Comparison of ENCODE assay signal across 3 cellular contexts in the genomic region with DNA sequence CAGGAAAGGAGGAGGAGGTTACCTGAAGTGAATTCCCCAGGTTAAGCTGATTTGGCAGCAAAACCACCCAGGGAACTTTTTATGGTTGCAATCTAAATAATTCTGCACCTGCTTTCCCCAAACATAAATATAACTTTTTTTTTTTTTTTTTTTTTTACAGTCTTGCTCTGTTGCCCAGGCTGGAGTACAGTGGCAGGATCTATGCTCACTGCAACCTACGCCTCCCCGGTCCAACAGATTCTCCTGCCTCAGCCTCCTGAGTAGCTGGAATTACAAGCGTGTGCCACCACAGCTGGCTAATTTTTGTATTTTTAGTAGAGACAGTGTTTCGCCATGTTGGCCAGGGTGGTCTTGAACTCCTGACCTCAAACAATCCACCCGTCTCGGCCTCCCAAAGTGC.
TF ChIP-seq lines count a peak whose summit lies in the region.

No MANE protein-coding gene starts in this region.

TF ChIP-seq in liver, 16 proteins besides CTCF, POLR2A, EP300 and RAD21 (continued from another document):
- TF ChIP-seq, protein P1, sequence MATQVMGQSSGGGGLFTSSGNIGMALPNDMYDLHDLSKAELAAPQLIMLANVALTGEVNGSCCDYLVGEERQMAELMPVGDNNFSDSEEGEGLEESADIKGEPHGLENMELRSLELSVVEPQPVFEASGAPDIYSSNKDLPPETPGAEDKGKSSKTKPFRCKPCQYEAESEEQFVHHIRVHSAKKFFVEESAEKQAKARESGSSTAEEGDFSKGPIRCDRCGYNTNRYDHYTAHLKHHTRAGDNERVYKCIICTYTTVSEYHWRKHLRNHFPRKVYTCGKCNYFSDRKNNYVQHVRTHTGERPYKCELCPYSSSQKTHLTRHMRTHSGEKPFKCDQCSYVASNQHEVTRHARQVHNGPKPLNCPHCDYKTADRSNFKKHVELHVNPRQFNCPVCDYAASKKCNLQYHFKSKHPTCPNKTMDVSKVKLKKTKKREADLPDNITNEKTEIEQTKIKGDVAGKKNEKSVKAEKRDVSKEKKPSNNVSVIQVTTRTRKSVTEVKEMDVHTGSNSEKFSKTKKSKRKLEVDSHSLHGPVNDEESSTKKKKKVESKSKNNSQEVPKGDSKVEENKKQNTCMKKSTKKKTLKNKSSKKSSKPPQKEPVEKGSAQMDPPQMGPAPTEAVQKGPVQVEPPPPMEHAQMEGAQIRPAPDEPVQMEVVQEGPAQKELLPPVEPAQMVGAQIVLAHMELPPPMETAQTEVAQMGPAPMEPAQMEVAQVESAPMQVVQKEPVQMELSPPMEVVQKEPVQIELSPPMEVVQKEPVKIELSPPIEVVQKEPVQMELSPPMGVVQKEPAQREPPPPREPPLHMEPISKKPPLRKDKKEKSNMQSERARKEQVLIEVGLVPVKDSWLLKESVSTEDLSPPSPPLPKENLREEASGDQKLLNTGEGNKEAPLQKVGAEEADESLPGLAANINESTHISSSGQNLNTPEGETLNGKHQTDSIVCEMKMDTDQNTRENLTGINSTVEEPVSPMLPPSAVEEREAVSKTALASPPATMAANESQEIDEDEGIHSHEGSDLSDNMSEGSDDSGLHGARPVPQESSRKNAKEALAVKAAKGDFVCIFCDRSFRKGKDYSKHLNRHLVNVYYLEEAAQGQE (IDR thresholded peaks at IDR 0.05): no peak
- TF ChIP-seq RXRA (IDR thresholded peaks at IDR 0.05) (no peak), EGR1 (IDR thresholded peaks at IDR 0.05; ENCODE audit: low read depth in 2 of 2) (no peak)

TF ChIP-seq in HepG2, 621 proteins besides CTCF, POLR2A, EP300 and RAD21 (continued from another document):
- TF ChIP-seq ZNF34 (CRISPR knock-in tag; IDR thresholded peaks at IDR 0.05; ENCODE audit: borderline replicate concordance): no peak
- TF ChIP-seq SALL2 (CRISPR knock-in tag; IDR thresholded peaks at IDR 0.05): no peak
- no peak for TF ChIP-seq KLF13 (CRISPR knock-in tag; IDR thresholded peaks at IDR 0.05)
- no peak for TF ChIP-seq FOXK2 (IDR thresholded peaks at IDR 0.05)
- TF ChIP-seq SUZ12 (IDR thresholded peaks at IDR 0.05; ENCODE audit: low read depth, low read length): no peak
- no peak for TF ChIP-seq HDAC1 (CRISPR knock-in tag; IDR thresholded peaks at IDR 0.05)
- no peak for TF ChIP-seq ZNF709 (CRISPR knock-in tag; IDR thresholded peaks at IDR 0.05)

TF ChIP-seq in GM12891, 5 proteins besides CTCF, POLR2A, EP300 and RAD21 (continued from another document):
- TF ChIP-seq POLR2AphosphoS5 (IDR thresholded peaks at IDR 0.05; ENCODE audit: low read depth, low read length) (no peak), SPI1 (IDR thresholded peaks at IDR 0.05; ENCODE audit: low read depth, low read length) (no peak)
